Comparison of ENCODE assay signal across 26 cellular contexts in the genomic region with DNA sequence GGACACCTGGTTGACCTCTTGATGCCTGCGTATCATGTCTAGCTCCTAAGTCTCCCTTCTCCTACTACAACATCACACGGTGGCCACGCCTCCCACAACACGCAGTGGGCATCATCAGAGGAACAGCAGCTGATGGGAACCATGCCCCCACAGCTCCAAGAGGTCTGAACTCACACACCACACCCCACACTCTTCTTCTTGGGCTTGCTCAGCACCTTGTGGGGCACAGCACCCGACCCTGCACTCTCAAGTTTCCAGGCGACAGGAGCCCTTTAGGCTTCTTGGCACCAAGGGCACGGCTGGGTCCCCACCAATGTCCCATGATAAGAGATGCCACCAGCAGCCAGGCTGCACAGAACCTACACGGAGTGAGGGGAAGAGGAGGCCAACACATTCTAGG. TPM values are rescaled to one million over a fixed set of nuclear protein-coding genes. Genes with fewer than 3 reads are reported as not detected.
"Had no signal": no experiment of that assay in that cellular context is flagged by ENCODE, and none has a peak within 500 bp of the region (broad histone marks: within the 10 kb centered on the region; RNA-seq: fewer than 3 reads in every experiment).

No MANE protein-coding gene starts in this region.

- H3K9me3 Mint-ChIP-seq: IgD-negative memory B cell had no signal

- ATAC-seq: K562 had no signal

- H3K27ac ChIP-seq: HL-60, KMS-11, Peyer's patch, SJSA1, SK-N-MC had no signal

- DNase-seq: Kasumi-1, MM.1S, NCI-H1092 treated with DMSO at 0.1 percent for 48 hours, NCI-H1436, NCI-H187, NCI-H2029, NCI-H2081 treated with DMSO at 0.1 percent for 48 hours, NCI-H2171, NCI-H226, NCI-H446, NCI-H510A, NCI-H524 treated with DMSO at 0.1 percent for 48 hours, NCI-H69, NCI-H774, Peyer's patch, Right ventricle myocardium superior, SIG-M5 had no signal

- H3K36me3 ChIP-seq: Peyer's patch, SJSA1 had no signal

- FAIRE-seq: HTR-8/SVneo, K562 had no signal

- H3K27ac Mint-ChIP-seq: IgD-negative memory B cell had no signal

- H3K4me1 Mint-ChIP-seq: IgD-negative memory B cell had no signal

- H3K4me2 ChIP-seq: KMS-11 had no signal

- H3K27me3 ChIP-seq: Peyer's patch, SJSA1 had no signal

- H3K27me3 Mint-ChIP-seq: IgD-negative memory B cell had no signal

- H3K4me3 ChIP-seq: K562, Peyer's patch, SJSA1, SK-N-MC had no signal

- H3K4me1 ChIP-seq: Peyer's patch, SJSA1 had no signal

- H3K9me3 ChIP-seq: Peyer's patch, SJSA1 had no signal

RNA-seq across cellular contexts. Expression of a gene that starts 18.8 kb away (rescaled TPM):
- total RNA-seq: K562, M059J, Peyer's patch, Right ventricle myocardium superior, RPMI7951, SJSA1 had no signal
- polyA plus RNA-seq: IgD-negative memory B cell, K562 had no signal
